In the genomic region with DNA sequence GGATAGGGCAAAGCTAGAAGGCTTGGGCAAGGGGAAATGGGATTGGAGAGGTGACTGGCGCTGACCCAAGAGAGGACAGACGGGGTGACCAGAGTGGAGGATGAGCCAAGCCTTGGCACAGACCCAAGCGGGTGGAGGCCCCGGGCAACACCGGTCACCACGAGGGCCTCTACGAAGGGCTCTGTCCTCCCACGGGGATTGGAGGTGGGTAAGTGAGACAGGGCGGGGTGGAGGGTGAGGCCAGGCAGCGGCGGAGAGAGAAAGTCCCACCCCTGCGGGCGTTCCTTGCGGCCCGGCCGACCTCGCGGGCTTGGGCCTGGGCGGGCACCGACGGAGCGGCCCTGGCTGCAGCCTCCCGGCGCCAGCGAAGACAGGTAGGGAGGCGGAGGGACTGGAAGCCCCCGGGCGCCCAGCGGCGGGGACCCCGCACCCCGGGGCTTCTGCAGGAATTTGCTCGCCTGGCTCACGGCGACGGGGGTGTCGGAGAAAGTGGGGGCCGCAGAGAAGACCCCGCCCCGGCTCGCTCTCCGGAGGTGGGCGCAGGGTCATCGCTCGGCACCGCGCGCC, we compare ENCODE assay signal across 8 cellular contexts. TPM values are rescaled to one million over a fixed set of nuclear protein-coding genes. Genes with fewer than 3 reads are reported as not detected.
DNase-seq lines count a peak whose midpoint lies in the region; ATAC-seq and TF ChIP-seq lines count a peak whose summit lies in the region.

A gene with protein sequence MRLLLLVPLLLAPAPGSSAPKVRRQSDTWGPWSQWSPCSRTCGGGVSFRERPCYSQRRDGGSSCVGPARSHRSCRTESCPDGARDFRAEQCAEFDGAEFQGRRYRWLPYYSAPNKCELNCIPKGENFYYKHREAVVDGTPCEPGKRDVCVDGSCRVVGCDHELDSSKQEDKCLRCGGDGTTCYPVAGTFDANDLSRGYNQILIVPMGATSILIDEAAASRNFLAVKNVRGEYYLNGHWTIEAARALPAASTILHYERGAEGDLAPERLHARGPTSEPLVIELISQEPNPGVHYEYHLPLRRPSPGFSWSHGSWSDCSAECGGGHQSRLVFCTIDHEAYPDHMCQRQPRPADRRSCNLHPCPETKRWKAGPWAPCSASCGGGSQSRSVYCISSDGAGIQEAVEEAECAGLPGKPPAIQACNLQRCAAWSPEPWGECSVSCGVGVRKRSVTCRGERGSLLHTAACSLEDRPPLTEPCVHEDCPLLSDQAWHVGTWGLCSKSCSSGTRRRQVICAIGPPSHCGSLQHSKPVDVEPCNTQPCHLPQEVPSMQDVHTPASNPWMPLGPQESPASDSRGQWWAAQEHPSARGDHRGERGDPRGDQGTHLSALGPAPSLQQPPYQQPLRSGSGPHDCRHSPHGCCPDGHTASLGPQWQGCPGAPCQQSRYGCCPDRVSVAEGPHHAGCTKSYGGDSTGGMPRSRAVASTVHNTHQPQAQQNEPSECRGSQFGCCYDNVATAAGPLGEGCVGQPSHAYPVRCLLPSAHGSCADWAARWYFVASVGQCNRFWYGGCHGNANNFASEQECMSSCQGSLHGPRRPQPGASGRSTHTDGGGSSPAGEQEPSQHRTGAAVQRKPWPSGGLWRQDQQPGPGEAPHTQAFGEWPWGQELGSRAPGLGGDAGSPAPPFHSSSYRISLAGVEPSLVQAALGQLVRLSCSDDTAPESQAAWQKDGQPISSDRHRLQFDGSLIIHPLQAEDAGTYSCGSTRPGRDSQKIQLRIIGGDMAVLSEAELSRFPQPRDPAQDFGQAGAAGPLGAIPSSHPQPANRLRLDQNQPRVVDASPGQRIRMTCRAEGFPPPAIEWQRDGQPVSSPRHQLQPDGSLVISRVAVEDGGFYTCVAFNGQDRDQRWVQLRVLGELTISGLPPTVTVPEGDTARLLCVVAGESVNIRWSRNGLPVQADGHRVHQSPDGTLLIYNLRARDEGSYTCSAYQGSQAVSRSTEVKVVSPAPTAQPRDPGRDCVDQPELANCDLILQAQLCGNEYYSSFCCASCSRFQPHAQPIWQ (plus strand): TSS at position 288 of the 567 bp plus-strand sequence. CDS start 2,273 bp downstream, outside the sequence.

- TF ChIP-seq CTCF in cardiac fibroblast (IDR thresholded peaks at IDR 0.05; ENCODE audit: low read depth, low read length), result no peak
- no peak for TF ChIP-seq CTCF in lower leg skin (IDR thresholded peaks at IDR 0.05)

- intact Hi-C loops in lower leg skin (cut with DNase I; ENCODE audit: low total_unique reads), result no loop called here

- H3K27ac ChIP-seq in thymus (ENCODE audit: low read depth), result peak within 1 kb of the TSS; percentile 25

- no peaks in the 10 kb centered on the region for H3K4me1 ChIP-seq in thymus (ENCODE audit: control insufficient read depth, insufficient read depth, low read length)

- no peaks in the 10 kb centered on the region for H3K9me3 ChIP-seq in thymus (ENCODE audit: control insufficient read depth)

- DNase-seq in Daoy (ENCODE audit: low read depth) (peak; percentile 65), M059J (ENCODE audit: low read depth) (peak; percentile 65), cardiac fibroblast (ENCODE audit: low read depth in 2 of 2) (peak; percentile 24 to 52), lower leg skin (ENCODE audit: low spot score in 2 of 2) (peak in 1 of 2 donors; percentile 90)

- H3K4me3 ChIP-seq in cardiac fibroblast (replicated peaks in 1 of 2; ENCODE audit: low read depth in 2 of 2, low read length in 2 of 2), result peak within 1 kb of the TSS; percentile 40 to 56
- peak within 1 kb of the TSS; percentile 12 for H3K4me3 ChIP-seq in lower leg skin (ENCODE audit: low read depth, poor library complexity, severe bottlenecking)
- peak within 1 kb of the TSS; percentile 37 for H3K4me3 ChIP-seq in thymus (ENCODE audit: low read length)

- H3K27me3 ChIP-seq in thymus (ENCODE audit: control insufficient read depth, insufficient read depth), result peaks cover 57% of the 10 kb centered on the region

- ATAC-seq in GM21367 (IDR thresholded peaks at IDR 0.05; ENCODE audit: unreplicated experiment) (no peak), GM18498 (IDR thresholded peaks at IDR 0.05; ENCODE audit: unreplicated experiment) (no peak), GM21447 (IDR thresholded peaks at IDR 0.05; ENCODE audit: unreplicated experiment) (no peak)

- TF ChIP-seq POLR2A in lower leg skin (IDR thresholded peaks at IDR 0.05), result no peak

- 4 to 5% methylated on average over 28 to 38 of the region's 48 CpGs for WGBS in lower leg skin, 2 donors
- WGBS in thymus, result 4% methylated on average over 48 of the region's 48 CpGs

- H3K36me3 ChIP-seq in thymus (ENCODE audit: control insufficient read depth, insufficient read depth), result no peaks in the 10 kb centered on the region

RNA-seq across cellular contexts. Expression of the gene that starts here (rescaled TPM):
- 1.7 and 7.0 TPM in 2 replicates for total RNA-seq in Daoy (2014; rRNA removed; shearing (Covaris generic))
- total RNA-seq in M059J (2014; rRNA removed; shearing (Covaris generic)), result 0.44 and 2.0 TPM in 2 replicates
- 10 to 100 TPM; 11.2 to 36.4 (median 22.6) TPM for total RNA-seq in lower leg skin
- 20.0 TPM for polyA plus RNA-seq in thymus
